In the genomic region with DNA sequence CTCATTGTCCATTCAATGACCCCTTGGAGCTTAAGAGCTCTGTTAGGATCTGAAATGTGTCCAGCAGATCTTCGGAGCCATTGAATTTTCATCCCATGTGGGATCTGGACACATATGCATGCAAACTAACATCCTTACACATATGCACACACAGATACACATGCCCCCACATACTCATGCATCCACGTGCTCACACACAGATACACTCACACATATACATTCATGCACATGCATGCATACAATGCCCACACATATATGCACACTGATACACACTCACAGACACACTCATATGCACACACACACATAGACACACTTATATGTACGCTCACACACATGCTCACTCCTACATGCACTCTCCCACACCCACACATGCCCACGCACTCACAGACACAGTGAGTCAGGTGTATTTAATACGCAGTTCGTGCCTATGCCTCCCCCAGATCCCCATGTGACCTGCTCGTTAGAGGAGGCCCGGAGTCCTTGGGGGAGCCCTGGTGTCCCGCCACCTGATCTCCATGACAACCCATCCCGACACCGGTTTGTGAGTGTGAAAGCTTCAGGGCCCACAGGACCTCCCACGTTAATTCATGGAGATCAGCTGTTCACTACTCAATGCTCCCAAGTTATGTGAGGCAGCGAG, we compare ENCODE assay signal across 15 cellular contexts.
A peak's percentile ranks its signal among the peaks of the same experiment; 100 is the strongest.
DNase-seq lines count a peak whose midpoint lies in the region; ATAC-seq and TF ChIP-seq lines count a peak whose summit lies in the region.
"Had no signal": no experiment of that assay in that cellular context is flagged by ENCODE, and none has a peak within 500 bp of the region (broad histone marks: within the 10 kb centered on the region; RNA-seq: fewer than 3 reads in every experiment).

No MANE protein-coding gene starts in this region.

- H3K27ac Mint-ChIP-seq in neural progenitor cell: no peak overlapping the region

- ATAC-seq in GM21576 (IDR thresholded peaks at IDR 0.05; ENCODE audit: unreplicated experiment) (no peak), GM19351 (IDR thresholded peaks at IDR 0.05; ENCODE audit: unreplicated experiment) (no peak)

- H2AFZ ChIP-seq in neural progenitor cell (replicated peaks): no peak overlapping the region

- no peaks in the 10 kb centered on the region for H3K79me2 ChIP-seq in neural progenitor cell (ENCODE audit: low read depth)

- H3K27ac ChIP-seq in caudate nucleus (ENCODE audit: low read depth, low read length) (no peak overlapping the region), neural progenitor cell (no peak overlapping the region)
- H3K27ac ChIP-seq: Peyer's patch had no signal

- H3K36me3 ChIP-seq in neural progenitor cell: no peaks in the 10 kb centered on the region
- H3K36me3 ChIP-seq: MG63, Peyer's patch had no signal

- peaks cover 64% of the 10 kb centered on the region for H3K4me1 Mint-ChIP-seq in neural progenitor cell

- no peak overlapping the region for H3K9ac ChIP-seq in neural progenitor cell

- no peaks in the 10 kb centered on the region for H3K9me3 Mint-ChIP-seq in neural progenitor cell

- no peaks in the 10 kb centered on the region for H3F3A ChIP-seq in neural progenitor cell (ENCODE audit: low read depth)

- H3K27me3 ChIP-seq in neural progenitor cell: no peaks in the 10 kb centered on the region
- H3K27me3 ChIP-seq: Peyer's patch had no signal

- DNase-seq in DMS 273 (lab: John Stamatoyannopoulos, UW; ENCODE audit: unreplicated experiment): peak; percentile 77
- DNase-seq in NCI-H2171 (lab: John Stamatoyannopoulos, UW): peak; percentile 92
- DNase-seq in caudate nucleus (lab: John Stamatoyannopoulos, UW): peak in 33 of 61 donors; percentile 2 to 76 (median 19)
- peak; percentile 13 for DNase-seq in neural progenitor cell (ENCODE audit: low spot score)
- no peak for DNase-seq in activated CD4-positive, alpha-beta T cell treated with anti-CD3 and anti-CD28 coated beads for 4 hours
- no peak for DNase-seq in activated gamma-delta T cell treated with Interleukin-2 at 50 U/mL for 16 hours
- DNase-seq: DMS79, MG63, NCI-H1092 treated with DMSO at 0.1 percent for 48 hours, NCI-H187, NCI-H748 treated with DMSO at 0.1 percent for 48 hours, Peyer's patch, SHP77 had no signal

- peak overlapping the region; percentile 34 for H3K4me3 Mint-ChIP-seq in neural progenitor cell

- peaks cover 4% of the 10 kb centered on the region for H3K27me3 Mint-ChIP-seq in neural progenitor cell (ENCODE audit: insufficient read depth, low read depth)

- no peak for TF ChIP-seq CTCF in neural progenitor cell (IDR thresholded peaks at IDR 0.05)

- no peaks in the 10 kb centered on the region for H3K9me3 ChIP-seq in neural progenitor cell (ENCODE audit: low read depth)
- H3K9me3 ChIP-seq: MG63, Peyer's patch had no signal

- H3K4me2 ChIP-seq in neural progenitor cell: no peak overlapping the region

- peaks cover 20% of the 10 kb centered on the region for H3K4me1 ChIP-seq in neural progenitor cell
- H3K4me1 ChIP-seq: Peyer's patch had no signal

- no peak overlapping the region for H3K4me3 ChIP-seq in neural progenitor cell
- H3K4me3 ChIP-seq: MG63, Peyer's patch had no signal

- no peaks in the 10 kb centered on the region for H4K20me1 ChIP-seq in neural progenitor cell (ENCODE audit: low read depth)

- no peaks in the 10 kb centered on the region for H3K36me3 Mint-ChIP-seq in neural progenitor cell

Comparison
In these comparisons a context has a peak if more than half of its experiments do, and no peak if none do; other contexts are left out.
1. DNase-seq: peak in DMS 273 (single experiment), NCI-H2171 (single experiment), caudate nucleus (33 of 61) and neural progenitor cell (single experiment); none in activated CD4-positive, alpha-beta T cell treated with anti-CD3 and anti-CD28 coated beads for 4 hours (0 of 2) and activated gamma-delta T cell treated with Interleukin-2 at 50 U/mL for 16 hours (single experiment).